21 cellular contexts compared by ENCODE assay signal in the genomic region with DNA sequence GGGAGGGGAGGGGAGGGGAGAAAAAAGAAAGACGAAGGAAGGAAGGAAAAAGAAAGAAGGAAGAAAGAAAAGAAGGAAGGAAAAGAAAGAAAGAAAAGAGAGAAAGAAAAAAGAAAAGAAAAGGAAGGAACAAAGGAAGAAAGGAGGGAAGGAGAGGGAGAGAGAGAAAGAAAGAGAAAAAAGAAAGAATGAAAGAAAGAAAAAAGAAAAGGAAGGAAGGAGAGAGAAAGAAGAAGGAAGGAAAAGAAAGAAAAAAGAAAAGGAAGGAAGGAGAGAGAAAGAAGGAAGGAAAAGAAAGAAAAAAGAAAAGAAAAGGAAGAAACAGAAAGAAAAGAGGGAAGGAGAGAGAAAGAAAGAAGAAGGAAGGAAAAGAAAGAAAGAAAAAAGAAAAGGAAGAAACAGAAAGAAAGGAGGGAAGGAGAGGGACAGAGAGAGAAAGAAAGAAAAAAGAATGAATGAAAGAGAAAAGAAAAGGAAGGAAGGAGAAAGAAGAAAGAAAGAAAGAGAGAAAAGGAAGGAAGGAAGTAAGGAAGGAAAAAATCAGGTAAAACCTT.
"Had no signal": no experiment of that assay in that cellular context is flagged by ENCODE, and none has a peak within 500 bp of the region (broad histone marks: within the 10 kb centered on the region; RNA-seq: fewer than 3 reads in every experiment).

No MANE protein-coding gene starts in this region.

- H3K36me3 ChIP-seq: cardiac muscle cell, Peyer's patch, SJSA1 had no signal

- H3K4me1 ChIP-seq: Peyer's patch, SJSA1 had no signal

- H3K9ac ChIP-seq: KMS-11 had no signal

- DNase-seq: activated CD4-positive, alpha-beta T cell treated with anti-CD3 and anti-CD28 coated beads, Interleukin-2, amount 10 ng/mL, durations not matched to agents 24 days and 14 days; activated CD4-positive, alpha-beta T cell treated with anti-CD3 and anti-CD28 coated beads, Interleukin-2, amount 50 U/mL, for 4 hours; activated CD8-positive, alpha-beta memory T cell treated with anti-CD3 and anti-CD28 coated beads, Interleukin-2, amount 50 U/mL, for 4 hours; activated naive CD4-positive, alpha-beta T cell treated with anti-CD3 and anti-CD28 coated beads, Interleukin-2, amount 10 ng/mL, durations not matched to agents 7 days and 5 days; activated T-cell treated with anti-CD3 and anti-CD28 coated beads for 4 hours; activated T-cell treated with anti-CD3 and anti-CD28 coated beads, Interleukin-2, amount 50 U/mL, for 4 hours; amniotic stem cell; aorta; MV-4-11; NCI-H1694 treated with DMSO at 0.1 percent for 48 hours; NCI-H524 treated with DMSO at 0.1 percent for 48 hours; Peyer's patch; SHP77 treated with DMSO at 0.1 percent for 48 hours; T-helper 9 cell had no signal

- ATAC-seq: activated T-cell treated with anti-CD3 and anti-CD28 coated beads, Interleukin-2, amount 50 U/mL, for 4 hours had no signal

- H3K4me2 ChIP-seq: KMS-11 had no signal

- H3K4me1 Mint-ChIP-seq: activated CD4-positive, alpha-beta T cell treated with anti-CD3 and anti-CD28 coated beads, Interleukin-2, amount 10 ng/mL, durations not matched to agents 24 days and 14 days; activated naive CD4-positive, alpha-beta T cell treated with anti-CD3 and anti-CD28 coated beads, Interleukin-2, amount 10 ng/mL, durations not matched to agents 7 days and 5 days; central memory CD8-positive, alpha-beta T cell had no signal

- H3K9me3 Mint-ChIP-seq: activated CD4-positive, alpha-beta T cell treated with anti-CD3 and anti-CD28 coated beads, Interleukin-2, amount 10 ng/mL, durations not matched to agents 24 days and 14 days; activated naive CD4-positive, alpha-beta T cell treated with anti-CD3 and anti-CD28 coated beads, Interleukin-2, amount 10 ng/mL, durations not matched to agents 7 days and 5 days; activated T-cell treated with anti-CD3 and anti-CD28 coated beads, Interleukin-2, amount 50 U/mL, for 4 hours; activated T-helper 1 cell treated with anti-CD3 and anti-CD28 coated beads, Interleukin-12 subunit alpha, Interleukin-12 subunit beta, Interleukin-2, Interleukin-4 antibody, amounts not matched to agents 30 ng/mL and 10 ng/mL and 1 ng/mL, durations not matched to agents 14 hours and 24 hours and 36 hours; central memory CD8-positive, alpha-beta T cell had no signal

- H3K4me3 Mint-ChIP-seq: activated CD4-positive, alpha-beta T cell treated with anti-CD3 and anti-CD28 coated beads, Interleukin-2, amount 10 ng/mL, durations not matched to agents 24 days and 14 days; activated naive CD4-positive, alpha-beta T cell treated with anti-CD3 and anti-CD28 coated beads, Interleukin-2, amount 10 ng/mL, durations not matched to agents 7 days and 5 days; activated naive CD8-positive, alpha-beta T cell; activated T-cell treated with anti-CD3 and anti-CD28 coated beads, Interleukin-2, amount 50 U/mL, for 4 hours; activated T-helper 1 cell treated with anti-CD3 and anti-CD28 coated beads, Interleukin-12 subunit alpha, Interleukin-12 subunit beta, Interleukin-2, Interleukin-4 antibody, amounts not matched to agents 30 ng/mL and 10 ng/mL and 1 ng/mL, durations not matched to agents 14 hours and 24 hours and 36 hours; central memory CD8-positive, alpha-beta T cell had no signal

- H3K4me3 ChIP-seq: cardiac muscle cell, Peyer's patch, SJSA1 had no signal

- H3K27me3 ChIP-seq: cardiac muscle cell, Peyer's patch, SJSA1 had no signal

- H3K27ac Mint-ChIP-seq: activated CD4-positive, alpha-beta T cell treated with anti-CD3 and anti-CD28 coated beads, Interleukin-2, amount 10 ng/mL, durations not matched to agents 24 days and 14 days; activated naive CD4-positive, alpha-beta T cell treated with anti-CD3 and anti-CD28 coated beads, Interleukin-2, amount 10 ng/mL, durations not matched to agents 7 days and 5 days; activated naive CD8-positive, alpha-beta T cell; activated T-helper 1 cell treated with anti-CD3 and anti-CD28 coated beads, Interleukin-12 subunit alpha, Interleukin-12 subunit beta, Interleukin-2, Interleukin-4 antibody, amounts not matched to agents 30 ng/mL and 10 ng/mL and 1 ng/mL, durations not matched to agents 14 hours and 24 hours and 36 hours had no signal

- H3K36me3 Mint-ChIP-seq: activated naive CD4-positive, alpha-beta T cell treated with anti-CD3 and anti-CD28 coated beads, Interleukin-2, amount 10 ng/mL, durations not matched to agents 7 days and 5 days; activated naive CD8-positive, alpha-beta T cell had no signal

- H3K9me3 ChIP-seq: Peyer's patch, SJSA1 had no signal

- H3K27ac ChIP-seq: cardiac muscle cell, KMS-11, Peyer's patch, SJSA1, VCaP had no signal

- H3K27me3 Mint-ChIP-seq: activated CD4-positive, alpha-beta T cell treated with anti-CD3 and anti-CD28 coated beads, Interleukin-2, amount 10 ng/mL, durations not matched to agents 24 days and 14 days; activated naive CD4-positive, alpha-beta T cell treated with anti-CD3 and anti-CD28 coated beads, Interleukin-2, amount 10 ng/mL, durations not matched to agents 7 days and 5 days; central memory CD8-positive, alpha-beta T cell had no signal
